ENCODE assay signal across 8 cellular contexts in the genomic region with DNA sequence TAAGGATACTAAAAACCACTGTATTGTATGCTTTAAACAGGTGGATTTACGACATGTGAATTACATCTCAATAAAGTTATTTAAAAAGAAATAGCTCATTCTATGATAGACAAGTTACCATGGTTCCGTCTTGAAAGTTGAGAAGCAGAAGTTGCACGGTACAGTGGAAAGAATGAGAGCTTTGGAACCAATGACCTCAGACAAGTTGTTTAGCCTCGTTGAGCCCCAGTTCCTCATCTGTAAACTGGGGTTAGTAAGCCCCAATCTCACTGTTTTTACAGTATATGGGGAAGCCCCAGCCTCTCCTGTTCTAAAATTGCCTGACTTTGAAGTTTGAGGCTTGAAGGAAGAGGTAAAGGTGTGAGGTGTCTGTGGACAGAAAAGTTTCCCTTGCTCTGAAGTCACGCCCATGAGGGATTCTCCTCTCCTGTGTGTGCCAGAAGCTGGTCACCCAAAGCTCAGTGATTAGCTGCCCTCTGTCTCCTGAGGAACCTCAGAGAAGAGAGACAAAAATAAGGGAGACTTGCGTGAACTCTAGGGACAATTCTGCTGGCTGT. TPM values are rescaled to one million over a fixed set of nuclear protein-coding genes. Genes with fewer than 3 reads are reported as not detected.
DNase-seq lines count a peak whose midpoint lies in the region; ATAC-seq and TF ChIP-seq lines count a peak whose summit lies in the region.

No MANE protein-coding gene starts in this region.

- no peaks in the 10 kb centered on the region for H3K9me3 Mint-ChIP-seq in activated naive CD4-positive, alpha-beta T cell treated with anti-CD3 and anti-CD28 coated beads, Interleukin-2, amount 10 ng/mL, durations not matched to agents 7 days and 5 days

- POLR2A ChIA-PET in HEK293T (lab: Yijun Ruan, JAX): no interaction called here

- H3K36me3 Mint-ChIP-seq in activated naive CD4-positive, alpha-beta T cell treated with anti-CD3 and anti-CD28 coated beads, Interleukin-2, amount 10 ng/mL, durations not matched to agents 7 days and 5 days: peaks cover 3% of the 10 kb centered on the region

- peaks cover 7% of the 10 kb centered on the region for H3K27me3 Mint-ChIP-seq in activated naive CD4-positive, alpha-beta T cell treated with anti-CD3 and anti-CD28 coated beads, Interleukin-2, amount 10 ng/mL, durations not matched to agents 7 days and 5 days

- H3K4me2 ChIP-seq in Karpas-422 (ENCODE audit: low read depth, low read length, poor library complexity, severe bottlenecking): peak overlapping the region; percentile 54

- H3K27ac ChIP-seq in Karpas-422 (ENCODE audit: low read length): peak overlapping the region; percentile 88
- no peak overlapping the region for H3K27ac ChIP-seq in aorta (ENCODE audit: low read depth in 1 of 2, low read length in 2 of 2)

- ATAC-seq in GM21526 (IDR thresholded peaks at IDR 0.05; ENCODE audit: low FRiP score, unreplicated experiment) (peak; percentile 74), aorta (ENCODE audit: low FRiP score) (peak; percentile 29)

- H2AFZ ChIP-seq in Karpas-422 (ENCODE audit: low read length): peak overlapping the region; percentile 78

- CTCF ChIA-PET in activated naive CD4-positive, alpha-beta T cell treated with anti-CD3 and anti-CD28 coated beads, Interleukin-2, amount 10 ng/mL, durations not matched to agents 7 days and 5 days (lab: Charles Lee): interaction anchor here (1.0 to 4.7 kb wide), 4 partner anchors 15 to 557 kb away, joined by 3 to 29 read pairs (median 11); no protein-coding TSS in a partner anchor
- CTCF ChIA-PET in HEK293T (lab: Yijun Ruan, JAX): no interaction called here

- DNase-seq in GM12865 (ENCODE audit: low read depth): peak; percentile 91
- peak; percentile 95 for DNase-seq in Karpas-422
- DNase-seq in activated naive CD4-positive, alpha-beta T cell treated with anti-CD3 and anti-CD28 coated beads, Interleukin-2, amount 10 ng/mL, durations not matched to agents 7 days and 5 days: peak; percentile 42
- no peak for DNase-seq in aorta
- DNase-seq in putamen (ENCODE audit: low spot score): no peak
- no peak for DNase-seq in COLO829 (ENCODE audit: low spot score)
- no peak for DNase-seq in HEK293T (ENCODE audit: extremely low spot score)

- H3K4me1 Mint-ChIP-seq in activated naive CD4-positive, alpha-beta T cell treated with anti-CD3 and anti-CD28 coated beads, Interleukin-2, amount 10 ng/mL, durations not matched to agents 7 days and 5 days: peaks cover 24% of the 10 kb centered on the region

- no peaks in the 10 kb centered on the region for H3K9me2 ChIP-seq in Karpas-422 (replicated peaks; ENCODE audit: insufficient read depth, low read length)

- intact Hi-C loops in aorta (cut with DNase I): no loop called here

- no peak for TF ChIP-seq CTCF in GM12865 (IDR thresholded peaks at IDR 0.05; ENCODE audit: insufficient read depth, low read depth, low read length, missing control alignments)

- H3K9me3 ChIP-seq in Karpas-422 (ENCODE audit: low read length): no peaks in the 10 kb centered on the region
- H3K9me3 ChIP-seq in aorta (ENCODE audit: control insufficient read depth, low read length): no peaks in the 10 kb centered on the region

- 85 to 86% methylated on average over 6 of the region's 6 CpGs for WGBS in aorta, 2 donors

- H3K79me2 ChIP-seq in Karpas-422 (ENCODE audit: low read length): no peaks in the 10 kb centered on the region

- H3K4me3 ChIP-seq in GM12865 (ENCODE audit: low read depth, low read length): peak overlapping the region; percentile 11
- H3K4me3 ChIP-seq in Karpas-422 (ENCODE audit: low read length): peak overlapping the region; percentile 26; the same call in 1 of the 2 replicates
- no peak overlapping the region for H3K4me3 ChIP-seq in aorta (ENCODE audit: low read length in 2 of 2)

- H3K4me3 Mint-ChIP-seq in activated naive CD4-positive, alpha-beta T cell treated with anti-CD3 and anti-CD28 coated beads, Interleukin-2, amount 10 ng/mL, durations not matched to agents 7 days and 5 days: no peak overlapping the region

- no peaks in the 10 kb centered on the region for H3K36me3 ChIP-seq in Karpas-422 (ENCODE audit: insufficient read depth, low read length)
- no peaks in the 10 kb centered on the region for H3K36me3 ChIP-seq in aorta (ENCODE audit: control insufficient read depth in 1 of 2, insufficient read depth in 2 of 2, low read length in 1 of 2)

- H3K4me1 ChIP-seq in Karpas-422 (ENCODE audit: low read length): peaks cover 53% of the 10 kb centered on the region
- no peaks in the 10 kb centered on the region for H3K4me1 ChIP-seq in aorta (ENCODE audit: control insufficient read depth in 1 of 2, insufficient read depth in 2 of 2, low read length in 2 of 2)

- H3K27ac Mint-ChIP-seq in activated naive CD4-positive, alpha-beta T cell treated with anti-CD3 and anti-CD28 coated beads, Interleukin-2, amount 10 ng/mL, durations not matched to agents 7 days and 5 days: peak overlapping the region; percentile 25

- H3K9ac ChIP-seq in Karpas-422 (ENCODE audit: low read length): peak overlapping the region; percentile 53

- H3K27me3 ChIP-seq in Karpas-422 (ENCODE audit: low read length) (no peaks in the 10 kb centered on the region), aorta (ENCODE audit: control insufficient read depth in 1 of 2, insufficient read depth in 2 of 2, low read length in 1 of 2) (no peaks in the 10 kb centered on the region)

- no peaks in the 10 kb centered on the region for H4K20me1 ChIP-seq in Karpas-422 (ENCODE audit: insufficient read depth, low read depth, low read length)

TF ChIP-seq in HEK293T, 16 proteins besides CTCF, POLR2A, EP300 and RAD21:
- TF ChIP-seq ELF4 (IDR thresholded peaks at IDR 0.05) (no peak), ARNT (IDR thresholded peaks at IDR 0.05) (no peak), BHLHE40 (IDR thresholded peaks at IDR 0.05; ENCODE audit: borderline replicate concordance) (no peak), TARDBP (IDR thresholded peaks at IDR 0.05) (no peak), FOXA1 (IDR thresholded peaks at IDR 0.05) (no peak), FOXK2 (IDR thresholded peaks at IDR 0.05) (no peak), LEF1 (IDR thresholded peaks at IDR 0.05; ENCODE audit: borderline replicate concordance) (no peak), ZNF384 (IDR thresholded peaks at IDR 0.05) (no peak), L3MBTL2 (conservative IDR thresholded peaks at IDR 0.05) (no peak), CTBP1 (IDR thresholded peaks at IDR 0.05; ENCODE audit: borderline replicate concordance) (no peak), NFRKB (IDR thresholded peaks at IDR 0.05) (no peak), SUZ12 (IDR thresholded peaks at IDR 0.05) (no peak)
TF ChIP-seq in HEK293T: peak in this region for 0.

RNA-seq across cellular contexts. Expression of gene CRYGS, which starts 10.0 kb away (rescaled TPM):
- 12.2 and 18.4 TPM in 2 replicates for total RNA-seq in Karpas-422 (2014; rRNA removed; shearing (Covaris generic); ENCODE audit: low replicate concordance)
- total RNA-seq in aorta: 1 to 10 TPM; 3.0 to 7.5 TPM
- 10 to 100 TPM in 1 of 2 donors, 1 to 10 TPM in 1; 2.5 to 24.8 TPM for polyA plus RNA-seq in aorta

RNA-seq across cellular contexts. Expression of gene TBCCD1, which starts 32.9 kb away (rescaled TPM):
- total RNA-seq in Karpas-422 (2014; rRNA removed; shearing (Covaris generic); ENCODE audit: low replicate concordance): 20.6 and 38.7 TPM in 2 replicates
- total RNA-seq in aorta: 10 to 100 TPM; 11.5 to 13.3 TPM
- 1 to 10 TPM; 5.1 to 5.3 TPM for polyA plus RNA-seq in aorta

RNA-seq across cellular contexts. Expression of gene DNAJB11, which starts 36.3 kb away (rescaled TPM):
- total RNA-seq in Karpas-422 (2014; rRNA removed; shearing (Covaris generic); ENCODE audit: low replicate concordance): 103 and 127 TPM in 2 replicates
- 10 to 100 TPM; 35.0 to 47.0 TPM for total RNA-seq in aorta
- 10 to 100 TPM; 36.7 to 40.2 TPM for polyA plus RNA-seq in aorta

Comparison
In these comparisons a context has a peak if more than half of its experiments do, and no peak if none do; other contexts are left out.
1. DNase-seq: peak in GM12865 (single experiment), Karpas-422 (single experiment) and activated naive CD4-positive, alpha-beta T cell treated with anti-CD3 and anti-CD28 coated beads, Interleukin-2, amount 10 ng/mL, durations not matched to agents 7 days and 5 days (single experiment); none in aorta (0 of 2), putamen (single experiment), COLO829 (single experiment) and HEK293T (single experiment).
2. H3K4me3 ChIP-seq: peak in GM12865 (single experiment) and Karpas-422 (single experiment); none in aorta (0 of 2).